8 cellular contexts compared by ENCODE assay signal in the genomic region with DNA sequence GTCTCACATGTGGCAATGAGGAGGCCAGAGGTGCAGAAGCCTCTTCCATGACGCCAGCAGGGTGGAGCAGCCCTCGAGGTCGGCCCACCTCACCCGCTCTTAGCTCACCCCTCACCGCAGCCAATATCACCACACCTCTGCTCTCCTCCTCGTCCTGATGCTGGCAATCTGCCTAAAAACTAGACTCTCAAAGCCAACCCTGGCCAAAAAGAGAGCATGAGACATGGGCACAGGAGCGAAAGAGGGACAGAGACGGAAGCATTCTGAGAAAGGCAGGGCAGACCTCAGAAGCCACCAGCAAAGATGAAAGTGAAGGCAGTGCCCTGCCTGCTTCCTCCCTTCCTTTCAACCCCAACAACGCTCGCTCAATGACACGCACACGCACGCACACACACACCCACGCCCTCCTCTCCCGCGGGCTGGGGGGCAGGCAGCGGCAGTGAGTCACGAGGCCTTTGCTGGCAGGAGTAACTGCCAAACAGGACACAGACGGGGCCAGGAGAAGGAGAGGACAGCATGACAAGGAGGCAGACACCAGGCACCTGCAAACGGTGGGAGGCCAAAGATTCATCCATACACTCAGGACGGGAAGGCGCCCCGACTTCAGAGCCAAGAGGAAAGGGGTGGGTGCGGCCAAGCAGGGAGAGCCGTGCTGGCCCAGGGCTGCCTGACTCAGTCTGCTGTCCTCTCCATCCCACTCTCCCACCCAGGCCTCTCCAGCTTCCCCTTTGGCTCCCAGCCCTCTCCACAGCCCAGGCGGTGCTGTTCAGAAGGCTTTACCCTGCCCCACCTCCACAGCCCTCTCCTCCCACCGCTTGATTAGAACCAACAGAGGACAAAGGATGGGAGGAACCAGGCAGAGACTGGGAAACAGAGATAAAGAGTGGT. TPM values are rescaled to one million over a fixed set of nuclear protein-coding genes. Genes with fewer than 3 reads are reported as not detected.
DNase-seq lines count a peak whose midpoint lies in the region; ATAC-seq and TF ChIP-seq lines count a peak whose summit lies in the region.

No MANE protein-coding gene starts in this region.

- H3K4me1 Mint-ChIP-seq in natural killer cell, result peaks cover 14 to 32% of the 10 kb centered on the region in 2 donors

- H3K27me3 Mint-ChIP-seq in natural killer cell (ENCODE audit: low read depth in 2 of 2), result peaks cover 0 to 20% of the 10 kb centered on the region in 2 donors

- DNase-seq in AG08395 (ENCODE audit: low spot score) (peak; percentile 68), T-helper 1 cell (peak; percentile 47 to 96 (median 68)), natural killer cell (no peak), NOMO-1 treated with dmso at 0.1 percent for 144 hours (lab: John Stamatoyannopoulos, UW; ENCODE audit: unreplicated experiment) (no peak), SHP77 (lab: John Stamatoyannopoulos, UW) (no peak)
- DNase-seq in activated naive CD4-positive, alpha-beta T cell treated with anti-CD3 and anti-CD28 coated beads, Interleukin-2, amount 50 U/mL, for 72 hours (ENCODE audit: low spot score in 2 of 2), result peak; percentile 74 to 93

- peak; percentile 78 to 83 for ATAC-seq in activated naive CD4-positive, alpha-beta T cell treated with anti-CD3 and anti-CD28 coated beads, Interleukin-2, amount 50 U/mL, for 72 hours
- peak; percentile 77 to 82 (median 80) for ATAC-seq in natural killer cell
- ATAC-seq in HG03354 (IDR thresholded peaks at IDR 0.05; ENCODE audit: poor library complexity, severe bottlenecking, unreplicated experiment), result no peak

- TF ChIP-seq CTCF in natural killer cell (IDR thresholded peaks at IDR 0.05), result no peak

- H3K27ac ChIP-seq in temporal lobe (ENCODE audit: low read depth, low read length), result peak overlapping the region; percentile 6

- peak overlapping the region; percentile 83 for H3K4me3 Mint-ChIP-seq in natural killer cell

- peaks cover 10 to 27% of the 10 kb centered on the region in 2 donors for H3K36me3 Mint-ChIP-seq in activated naive CD4-positive, alpha-beta T cell treated with anti-CD3 and anti-CD28 coated beads, Interleukin-2, amount 50 U/mL, for 72 hours
- no peaks in the 10 kb centered on the region for H3K36me3 Mint-ChIP-seq in natural killer cell

- H3K9me3 Mint-ChIP-seq in activated naive CD4-positive, alpha-beta T cell treated with anti-CD3 and anti-CD28 coated beads, Interleukin-2, amount 50 U/mL, for 72 hours, result peaks cover 0 to 4% of the 10 kb centered on the region in 2 donors
- no peaks in the 10 kb centered on the region for H3K9me3 Mint-ChIP-seq in natural killer cell

- intact Hi-C loops in natural killer cell (cut with micrococcal nuclease), result no loop called here

- H3K27ac Mint-ChIP-seq in activated naive CD4-positive, alpha-beta T cell treated with anti-CD3 and anti-CD28 coated beads, Interleukin-2, amount 50 U/mL, for 72 hours, result peak overlapping the region; percentile 93
- H3K27ac Mint-ChIP-seq in natural killer cell, result peak overlapping the region; percentile 71 to 83

RNA-seq across cellular contexts. Expression of gene IGSF9B, which starts 11.4 kb away (rescaled TPM):
- total RNA-seq in activated naive CD4-positive, alpha-beta T cell treated with anti-CD3 and anti-CD28 coated beads, Interleukin-2, amount 50 U/mL, for 72 hours, result 100 to 1,000 TPM; 119 TPM
- total RNA-seq in natural killer cell, result 1 to 10 TPM; 2.2 to 6.1 (median 4.3) TPM
- 6.9 TPM for total RNA-seq in temporal lobe

Comparison
In these comparisons a context has a peak if more than half of its experiments do, and no peak if none do; other contexts are left out.
1. DNase-seq: peak in AG08395 (single experiment), T-helper 1 cell (5 of 5) and activated naive CD4-positive, alpha-beta T cell treated with anti-CD3 and anti-CD28 coated beads, Interleukin-2, amount 50 U/mL, for 72 hours (2 of 2); none in natural killer cell (single experiment), NOMO-1 treated with dmso at 0.1 percent for 144 hours (single experiment) and SHP77 (0 of 2).
2. RNA of gene IGSF9B, which starts 11.4 kb away (total RNA-seq): 119 TPM in activated naive CD4-positive, alpha-beta T cell treated with anti-CD3 and anti-CD28 coated beads, Interleukin-2, amount 50 U/mL, for 72 hours; 6.9 TPM in temporal lobe (single experiment) and 2.2 to 6.1 TPM in natural killer cell; every median in the first group is over 10 times any median in the second.